ENCODE assay signal across 18 cellular contexts in the genomic region with DNA sequence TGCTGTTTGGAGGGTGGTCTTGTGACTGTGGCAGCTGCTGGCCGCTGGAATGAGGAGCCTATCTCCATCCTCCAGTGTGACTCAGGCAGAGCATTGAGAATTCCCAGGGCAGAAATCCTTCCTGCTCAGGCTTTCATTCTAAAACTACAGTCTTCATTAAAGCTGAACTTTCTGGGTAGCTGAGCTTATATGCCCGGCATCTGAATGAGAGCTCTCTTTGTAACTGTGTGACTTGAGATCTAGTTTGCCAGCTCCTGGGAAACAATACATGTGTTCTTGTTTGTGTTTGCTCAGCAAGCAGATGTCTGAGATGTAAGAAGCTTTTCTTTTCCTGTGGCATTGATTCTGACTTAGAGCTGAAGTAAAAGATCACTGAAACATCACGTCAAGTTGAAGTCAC. TPM values are rescaled to one million over a fixed set of nuclear protein-coding genes. Genes with fewer than 3 reads are reported as not detected.
DNase-seq lines count a peak whose midpoint lies in the region; ATAC-seq and TF ChIP-seq lines count a peak whose summit lies in the region.
"Had no signal": no experiment of that assay in that cellular context is flagged by ENCODE, and none has a peak within 500 bp of the region (broad histone marks: within the 10 kb centered on the region; RNA-seq: fewer than 3 reads in every experiment).

No MANE protein-coding gene starts in this region.

- 0 out of 2 replicates have a peak, but pooled peaks have one; percentile 37 for ATAC-seq in IMR-90 (ENCODE audit: low read depth)
- ATAC-seq: left lung had no signal

- WGBS in IMR-90 (ENCODE audit: extremely low coverage in 2 of 2, insufficient read length in 1 of 2), 2 experiments, result no CpG with 5 or more reads among the region's 3 CpGs

- H4K5ac ChIP-seq in IMR-90 (ENCODE audit: low read depth, low read length), result no peak overlapping the region

- no peak overlapping the region for H3K56ac ChIP-seq in IMR-90 (ENCODE audit: extremely low read depth, insufficient read depth, low read length)

- TF ChIP-seq CTCF in IMR-90 (conservative IDR thresholded peaks at IDR 0.05; ENCODE audit: low read depth, low read length), result no peak
- no peak for TF ChIP-seq CTCF in progenitor cell of endocrine pancreas (IDR thresholded peaks at IDR 0.05; ENCODE audit: unreplicated experiment)

- H2BK15ac ChIP-seq in IMR-90 (ENCODE audit: low read depth, low read length), result no peak overlapping the region

- BruUV-seq in IMR-90 (replicated peaks; lab: Mats Ljungman, UMichigan), result no TSS peak

- no peak overlapping the region for H3K18ac ChIP-seq in IMR-90 (ENCODE audit: low read depth, low read length)

- CTCF ChIA-PET in IMR-90 (lab: Yijun Ruan, JAX), result interaction anchor here (2.1 kb wide), 1 partner anchor 8 kb away, joined by 8 read pairs; no protein-coding TSS in a partner anchor

- no peaks in the 10 kb centered on the region for H3K27me3 ChIP-seq in IMR-90 (ENCODE audit: control insufficient read depth, insufficient read depth, low read length)
- H3K27me3 ChIP-seq: left lung, vagina had no signal

- no peak overlapping the region for H3K9ac ChIP-seq in IMR-90 (ENCODE audit: low read depth, low read length)

- no peak overlapping the region for H2AFZ ChIP-seq in IMR-90 (replicated peaks; ENCODE audit: low read length, poor library complexity)

- peaks cover 19% of the 10 kb centered on the region for H3K36me3 ChIP-seq in IMR-90 (ENCODE audit: control insufficient read depth, insufficient read depth, low read length)

- DNase-seq in IMR-90 (no peak), hippocampal formation (lab: John Stamatoyannopoulos, UW) (peak; percentile 36 to 90), progenitor cell of endocrine pancreas (ENCODE audit: low spot score, unreplicated experiment) (no peak), NCI-H226 (no peak), kidney tubule cell (ENCODE audit: low spot score) (no peak)
- no peak for DNase-seq in stimulated activated CD4-positive, alpha-beta T cell treated with anti-CD3 and anti-CD28 coated beads, Interleukin-2, amount 100 ng/mL, for 24 hours
- DNase-seq: activated CD4-positive, alpha-beta T cell treated with anti-CD3 and anti-CD28 coated beads for 4 hours; left lung; NCI-H2081 treated with DMSO at 0.1 percent for 48 hours; NCI-H748 treated with DMSO at 0.1 percent for 48 hours; stimulated activated naive CD4-positive, alpha-beta T cell treated with Interleukin-2 at 50 U/mL for 16 hours had no signal

- dilution Hi-C loops in IMR-90 (cut with HindIII; ENCODE audit: low sequenced_read_pairs, unreplicated experiment), result no loop called here

- intact Hi-C loops in IMR-90 (cut with micrococcal nuclease), result no loop called here

- H4K91ac ChIP-seq in IMR-90 (ENCODE audit: insufficient read depth, low read depth, low read length), result no peak overlapping the region

- no peak for TF ChIP-seq RAD21 in IMR-90 (IDR thresholded peaks at IDR 0.05; ENCODE audit: low read length)

- H4K20me1 ChIP-seq in IMR-90 (ENCODE audit: insufficient read depth, low read length), result no peaks in the 10 kb centered on the region

- H3K23ac ChIP-seq in IMR-90 (ENCODE audit: low read depth, low read length), result no peak overlapping the region

- no peaks in the 10 kb centered on the region for H3K9me3 ChIP-seq in IMR-90 (ENCODE audit: control insufficient read depth, insufficient read depth, low read length)
- H3K9me3 ChIP-seq: left lung, vagina had no signal

- H3K4me3 ChIP-seq in IMR-90 (ENCODE audit: insufficient read depth, low read depth, low read length), result no peak overlapping the region
- H3K4me3 ChIP-seq: left lung, smooth muscle cell, vagina had no signal

- H3K36me3 Mint-ChIP-seq in progenitor cell of endocrine pancreas (ENCODE audit: insufficient read depth), result peaks cover 3% of the 10 kb centered on the region

- no peaks in the 10 kb centered on the region for H3K27me3 Mint-ChIP-seq in progenitor cell of endocrine pancreas

- H3K9me3 Mint-ChIP-seq in progenitor cell of endocrine pancreas (ENCODE audit: low read depth), result no peaks in the 10 kb centered on the region
- H3K9me3 Mint-ChIP-seq: activated T-helper 1 cell treated with anti-CD3 and anti-CD28 coated beads, Interleukin-12 subunit alpha, Interleukin-12 subunit beta, Interleukin-2, Interleukin-4 antibody, amounts not matched to agents 30 ng/mL and 10 ng/mL and 1 ng/mL, durations not matched to agents 14 hours and 24 hours and 36 hours; T-helper 2 cell treated with Interferon-gamma antibody and Interleukin-4, amounts not matched to agents 5 μg/mL and 100 μg/mL, for 36 hours had no signal

- H2BK120ac ChIP-seq in IMR-90 (ENCODE audit: low read depth, low read length), result no peak overlapping the region

- no peak overlapping the region for H2BK20ac ChIP-seq in IMR-90 (ENCODE audit: low read depth, low read length)

- in situ Hi-C loops in IMR-90 (cut with MboI; ENCODE audit: low sequenced_read_pairs), result no loop called here

- no peaks in the 10 kb centered on the region for H3K79me1 ChIP-seq in IMR-90 (ENCODE audit: low read depth in 1 of 2, low read length in 2 of 2)

- 0 out of 2 replicates have a peak, but pooled peaks cover 3% of the 10 kb centered on the region for H3K9me1 ChIP-seq in IMR-90 (ENCODE audit: insufficient read depth, low read length)

- no peak overlapping the region for H3K4ac ChIP-seq in IMR-90 (ENCODE audit: low read depth, low read length)

- peak overlapping the region; percentile 3 for H3K4me3 Mint-ChIP-seq in progenitor cell of endocrine pancreas (ENCODE audit: low read depth)
- H3K4me3 Mint-ChIP-seq: activated T-helper 1 cell treated with anti-CD3 and anti-CD28 coated beads, Interleukin-12 subunit alpha, Interleukin-12 subunit beta, Interleukin-2, Interleukin-4 antibody, amounts not matched to agents 30 ng/mL and 10 ng/mL and 1 ng/mL, durations not matched to agents 14 hours and 24 hours and 36 hours; T-helper 2 cell treated with Interferon-gamma antibody and Interleukin-4, amounts not matched to agents 5 μg/mL and 100 μg/mL, for 36 hours had no signal

- H3K4me1 Mint-ChIP-seq in progenitor cell of endocrine pancreas (ENCODE audit: low read depth), result peaks cover 38% of the 10 kb centered on the region

- no peak overlapping the region for H3K27ac ChIP-seq in IMR-90 (ENCODE audit: insufficient read depth, low read length)
- H3K27ac ChIP-seq in angular gyrus (ENCODE audit: low read depth, low read length), result peak overlapping the region; percentile 96
- H3K27ac ChIP-seq: left lung, vagina had no signal

- no peak for TF ChIP-seq POLR2A in IMR-90 (IDR thresholded peaks at IDR 0.05; ENCODE audit: low read depth, low read length)

- no peak overlapping the region for H4K8ac ChIP-seq in IMR-90 (ENCODE audit: low read depth in 2 of 2, low read length in 2 of 2)

- peaks cover 9% of the 10 kb centered on the region for H3K4me1 ChIP-seq in IMR-90 (ENCODE audit: control insufficient read depth, insufficient read depth, low read length)
- H3K4me1 ChIP-seq: left lung had no signal

- no peak overlapping the region for H2AK5ac ChIP-seq in IMR-90 (ENCODE audit: low read depth, low read length)

- peak overlapping the region; percentile 4; the same call in 1 of the 2 replicates for H3K4me2 ChIP-seq in IMR-90 (ENCODE audit: low read depth, low read length)
- H3K4me2 ChIP-seq: smooth muscle cell had no signal

- no peak overlapping the region for H2BK5ac ChIP-seq in IMR-90 (ENCODE audit: low read depth, low read length, poor library complexity, severe bottlenecking)

- H2AK9ac ChIP-seq in IMR-90 (replicated peaks; ENCODE audit: low read depth, low read length, poor library complexity), result no peak overlapping the region

- POLR2A ChIA-PET in IMR-90 (lab: Charles Lee; ENCODE audit: unreplicated experiment), result no interaction called here

- H3K14ac ChIP-seq in IMR-90 (replicated peaks; ENCODE audit: low read depth, low read length), result no peak overlapping the region

- H3K27ac Mint-ChIP-seq in progenitor cell of endocrine pancreas, result peak overlapping the region; percentile 95
- H3K27ac Mint-ChIP-seq: activated T-helper 1 cell treated with anti-CD3 and anti-CD28 coated beads, Interleukin-12 subunit alpha, Interleukin-12 subunit beta, Interleukin-2, Interleukin-4 antibody, amounts not matched to agents 30 ng/mL and 10 ng/mL and 1 ng/mL, durations not matched to agents 14 hours and 24 hours and 36 hours; T-helper 2 cell treated with Interferon-gamma antibody and Interleukin-4, amounts not matched to agents 5 μg/mL and 100 μg/mL, for 36 hours had no signal

TF ChIP-seq in IMR-90, 13 proteins besides CTCF, POLR2A, EP300 and RAD21:
- no peak for TF ChIP-seq MXI1 (IDR thresholded peaks at IDR 0.05; ENCODE audit: borderline replicate concordance, low read depth, low read length)

RNA-seq across cellular contexts. Expression of a gene that starts 22.4 kb away (rescaled TPM):
- not detected in 2 replicates for total RNA-seq in IMR-90 (2012; rRNA removed)
- polyA plus RNA-seq in IMR-90 (2012; rRNA removed), result not detected in 2 replicates
- polyA plus RNA-seq in IMR-90 (2012; cell fraction: cytosol; rRNA removed), result not detected in 2 replicates
- polyA plus RNA-seq in IMR-90 (2012; cell fraction: nucleus; rRNA removed; ENCODE audit: low replicate concordance), result not detected in 2 replicates
- total RNA-seq in progenitor cell of endocrine pancreas, result not detected in 2 replicates
- total RNA-seq: activated T-helper 1 cell treated with anti-CD3 and anti-CD28 coated beads, Interleukin-12 subunit alpha, Interleukin-12 subunit beta, Interleukin-2, Interleukin-4 antibody, amounts not matched to agents 30 ng/mL and 10 ng/mL and 1 ng/mL, durations not matched to agents 14 hours and 24 hours and 36 hours; epithelial cell of proximal tubule; left lung; smooth muscle cell; vagina had no signal
- polyA plus RNA-seq: BJ, smooth muscle cell had no signal

RNA-seq across cellular contexts. Expression of a gene that starts 44.8 kb away (rescaled TPM):
- total RNA-seq in IMR-90 (2012; rRNA removed) (25.6 and 34.2 TPM in 2 replicates), progenitor cell of endocrine pancreas (66.5 and 74.0 TPM in 2 replicates)
- 11.6 and 13.2 TPM in 2 replicates for polyA plus RNA-seq in IMR-90 (2012; rRNA removed)
- 1.8 and 4.1 TPM in 2 replicates for polyA plus RNA-seq in IMR-90 (2012; cell fraction: cytosol; rRNA removed)
- 3.0 and 18.5 TPM in 2 replicates for polyA plus RNA-seq in IMR-90 (2012; cell fraction: nucleus; rRNA removed; ENCODE audit: low replicate concordance)

Comparison
In these comparisons a context has a peak if more than half of its experiments do, and no peak if none do; other contexts are left out.
1. DNase-seq: peak in hippocampal formation (2 of 2); none in IMR-90 (single experiment), progenitor cell of endocrine pancreas (single experiment), stimulated activated CD4-positive, alpha-beta T cell treated with anti-CD3 and anti-CD28 coated beads, Interleukin-2, amount 100 ng/mL, for 24 hours (0 of 2), NCI-H226 (single experiment) and kidney tubule cell (single experiment).